38 cellular contexts compared by ENCODE assay signal in the genomic region with DNA sequence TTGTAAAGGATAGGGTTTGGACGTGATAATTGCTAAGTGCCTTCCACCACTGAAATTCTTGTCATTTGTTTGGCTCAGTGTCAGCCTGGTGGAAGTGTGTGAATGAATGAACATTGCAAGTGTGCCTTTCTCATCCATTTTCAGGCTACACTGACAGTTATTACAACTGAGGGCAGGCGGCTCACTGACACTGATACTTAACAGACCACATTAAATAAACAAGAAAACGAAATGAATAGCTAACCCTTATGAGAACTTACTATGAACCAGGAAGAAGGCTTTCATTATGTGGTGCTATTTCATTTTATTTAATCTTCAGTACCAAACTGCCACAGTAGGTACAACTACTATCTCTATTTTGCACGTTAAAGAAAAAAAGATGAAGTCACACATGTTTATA.
"Had no signal": no experiment of that assay in that cellular context is flagged by ENCODE, and none has a peak within 500 bp of the region (broad histone marks: within the 10 kb centered on the region; RNA-seq: fewer than 3 reads in every experiment).

No MANE protein-coding gene starts in this region.

- H3K36me3 ChIP-seq: adrenal gland, ascending aorta, brain microvascular endothelial cell, breast epithelium, cardiac muscle cell had no signal

- DNase-seq: activated effector memory CD4-positive, alpha-beta T cell treated with anti-CD3 and anti-CD28 coated beads, Interleukin-2, amount 50 U/mL, for 16 hours; activated effector memory CD4-positive, alpha-beta T cell treated with Interleukin-2 at 50 U/mL for 16 hours; activated gamma-delta T cell; activated gamma-delta T cell treated with Interleukin-2 at 50 U/mL for 16 hours; activated naive CD4-positive, alpha-beta T cell; activated naive CD4-positive, alpha-beta T cell treated with anti-CD3 and anti-CD28 coated beads for 36 hours; activated naive CD4-positive, alpha-beta T cell treated with anti-CD3 and anti-CD28 coated beads, Interleukin-2, amount 10 ng/mL, durations not matched to agents 7 days and 5 days; activated naive CD4-positive, alpha-beta T cell treated with anti-CD3 and anti-CD28 coated beads, Interleukin-2, amount 50 U/mL, for 16 hours; activated naive CD4-positive, alpha-beta T cell treated with Interleukin-2 at 50 U/mL for 16 hours; activated naive CD8-positive, alpha-beta T cell treated with anti-CD3 and anti-CD28 coated beads for 36 hours; activated naive CD8-positive, alpha-beta T cell treated with anti-CD3 and anti-CD28 coated beads, Interleukin-2, amount 10 ng/mL, durations not matched to agents 7 days and 5 days; activated naive CD8-positive, alpha-beta T cell treated with anti-CD3 and anti-CD28 coated beads, Interleukin-2, amount 50 U/mL, for 24 hours; activated T-cell treated with anti-CD3 and anti-CD28 coated beads, Interleukin-2, amount 50 U/mL, for 1 hour; activated T-cell treated with anti-CD3 and anti-CD28 coated beads, Interleukin-2, amount 50 U/mL, for 24 hours; activated T-cell treated with anti-CD3 and anti-CD28 coated beads, Interleukin-2, amount 50 U/mL, for 4 hours; activated T-cell treated with anti-CD3 and anti-CD28 coated beads, Interleukin-2, amount 50 U/mL, for 48 hours; activated T-cell treated with anti-CD3 and anti-CD28 coated beads, Interleukin-2, amount 50 U/mL, for 72 hours; adrenal gland; amniotic stem cell; amygdala; anterior cingulate cortex; aorta; body of pancreas; brain microvascular endothelial cell; caudate nucleus; central memory CD4-positive, alpha-beta T cell; cerebellar nuclear complex had no signal

- H3K27me3 Mint-ChIP-seq: activated naive CD4-positive, alpha-beta T cell treated with anti-CD3 and anti-CD28 coated beads, Interleukin-2, amount 10 ng/mL, durations not matched to agents 7 days and 5 days; activated naive CD8-positive, alpha-beta T cell; activated naive CD8-positive, alpha-beta T cell treated with anti-CD3 and anti-CD28 coated beads for 36 hours; activated naive CD8-positive, alpha-beta T cell treated with anti-CD3 and anti-CD28 coated beads, Interleukin-2, amount 10 ng/mL, durations not matched to agents 7 days and 5 days; activated naive CD8-positive, alpha-beta T cell treated with anti-CD3 and anti-CD28 coated beads, Interleukin-2, amount 50 U/mL, for 24 hours; activated T-cell treated with anti-CD3 and anti-CD28 coated beads, Interleukin-2, amount 50 U/mL, for 24 hours; central memory CD8-positive, alpha-beta T cell had no signal

- H3K4me1 ChIP-seq: adrenal gland, ascending aorta, body of pancreas, breast epithelium had no signal

- H3K9me3 ChIP-seq: adrenal gland, ascending aorta, body of pancreas, breast epithelium had no signal

- H3K4me3 Mint-ChIP-seq: activated naive CD4-positive, alpha-beta T cell treated with anti-CD3 and anti-CD28 coated beads for 36 hours; activated naive CD4-positive, alpha-beta T cell treated with anti-CD3 and anti-CD28 coated beads, Interleukin-2, amount 10 ng/mL, durations not matched to agents 7 days and 5 days; activated naive CD4-positive, alpha-beta T cell treated with anti-CD3 and anti-CD28 coated beads, Interleukin-2, amount 50 U/mL, for 24 hours; activated naive CD8-positive, alpha-beta T cell; activated naive CD8-positive, alpha-beta T cell treated with anti-CD3 and anti-CD28 coated beads for 36 hours; activated naive CD8-positive, alpha-beta T cell treated with anti-CD3 and anti-CD28 coated beads, Interleukin-2, amount 10 ng/mL, durations not matched to agents 7 days and 5 days; activated naive CD8-positive, alpha-beta T cell treated with anti-CD3 and anti-CD28 coated beads, Interleukin-2, amount 50 U/mL, for 24 hours; activated T-cell treated with anti-CD3 and anti-CD28 coated beads, Interleukin-2, amount 50 U/mL, for 24 hours; activated T-cell treated with anti-CD3 and anti-CD28 coated beads, Interleukin-2, amount 50 U/mL, for 4 hours; activated T-cell treated with anti-CD3 and anti-CD28 coated beads, Interleukin-2, amount 50 U/mL, for 72 hours; activated T-helper 1 cell treated with anti-CD3 and anti-CD28 coated beads, Interleukin-12 subunit alpha, Interleukin-12 subunit beta, Interleukin-2, Interleukin-4 antibody, amounts not matched to agents 30 ng/mL and 10 ng/mL and 1 ng/mL, durations not matched to agents 14 hours and 24 hours and 36 hours; activated T-helper 17 cell treated with anti-CD3 and anti-CD28 coated beads, Interleukin-2, amount 50 U/mL, for 72 hours; brain; central memory CD8-positive, alpha-beta T cell had no signal

- H3K4me3 ChIP-seq: adrenal gland, ascending aorta, body of pancreas, breast epithelium, cardiac muscle cell had no signal

- H3K27ac Mint-ChIP-seq: activated naive CD4-positive, alpha-beta T cell treated with anti-CD3 and anti-CD28 coated beads for 36 hours; activated naive CD4-positive, alpha-beta T cell treated with anti-CD3 and anti-CD28 coated beads, Interleukin-2, amount 10 ng/mL, durations not matched to agents 7 days and 5 days; activated naive CD4-positive, alpha-beta T cell treated with anti-CD3 and anti-CD28 coated beads, Interleukin-2, amount 50 U/mL, for 24 hours; activated naive CD4-positive, alpha-beta T cell treated with anti-CD3 and anti-CD28 coated beads, Interleukin-2, amount 50 U/mL, for 72 hours; activated naive CD8-positive, alpha-beta T cell; activated naive CD8-positive, alpha-beta T cell treated with anti-CD3 and anti-CD28 coated beads for 36 hours; activated naive CD8-positive, alpha-beta T cell treated with anti-CD3 and anti-CD28 coated beads, Interleukin-2, amount 10 ng/mL, durations not matched to agents 7 days and 5 days; activated naive CD8-positive, alpha-beta T cell treated with anti-CD3 and anti-CD28 coated beads, Interleukin-2, amount 50 U/mL, for 24 hours; activated T-cell treated with anti-CD3 and anti-CD28 coated beads, Interleukin-2, amount 50 U/mL, for 24 hours; activated T-cell treated with anti-CD3 and anti-CD28 coated beads, Interleukin-2, amount 50 U/mL, for 72 hours; activated T-helper 1 cell treated with anti-CD3 and anti-CD28 coated beads, Interleukin-12 subunit alpha, Interleukin-12 subunit beta, Interleukin-2, Interleukin-4 antibody, amounts not matched to agents 30 ng/mL and 10 ng/mL and 1 ng/mL, durations not matched to agents 14 hours and 24 hours and 36 hours; activated T-helper 17 cell treated with anti-CD3 and anti-CD28 coated beads, Interleukin-2, amount 50 U/mL, for 72 hours; activated T-helper 2 cell treated with anti-CD3 and anti-CD28 coated beads, Interferon-gamma antibody, Interleukin-2, Interleukin-4, amounts not matched to agents 10 μg/mL and 5 μg/mL and 100 μg/mL, durations not matched to agents 14 hours and 24 hours and 36 hours; brain had no signal

- H3K9me3 Mint-ChIP-seq: activated naive CD4-positive, alpha-beta T cell treated with anti-CD3 and anti-CD28 coated beads for 36 hours; activated naive CD4-positive, alpha-beta T cell treated with anti-CD3 and anti-CD28 coated beads, Interleukin-2, amount 10 ng/mL, durations not matched to agents 7 days and 5 days; activated naive CD4-positive, alpha-beta T cell treated with anti-CD3 and anti-CD28 coated beads, Interleukin-2, amount 50 U/mL, for 24 hours; activated naive CD4-positive, alpha-beta T cell treated with anti-CD3 and anti-CD28 coated beads, Interleukin-2, amount 50 U/mL, for 72 hours; activated naive CD8-positive, alpha-beta T cell treated with anti-CD3 and anti-CD28 coated beads for 36 hours; activated naive CD8-positive, alpha-beta T cell treated with anti-CD3 and anti-CD28 coated beads, Interleukin-2, amount 10 ng/mL, durations not matched to agents 7 days and 5 days; activated naive CD8-positive, alpha-beta T cell treated with anti-CD3 and anti-CD28 coated beads, Interleukin-2, amount 50 U/mL, for 24 hours; activated T-cell treated with anti-CD3 and anti-CD28 coated beads, Interleukin-2, amount 50 U/mL, for 24 hours; activated T-cell treated with anti-CD3 and anti-CD28 coated beads, Interleukin-2, amount 50 U/mL, for 4 hours; activated T-cell treated with anti-CD3 and anti-CD28 coated beads, Interleukin-2, amount 50 U/mL, for 72 hours; activated T-helper 1 cell treated with anti-CD3 and anti-CD28 coated beads, Interleukin-12 subunit alpha, Interleukin-12 subunit beta, Interleukin-2, Interleukin-4 antibody, amounts not matched to agents 30 ng/mL and 10 ng/mL and 1 ng/mL, durations not matched to agents 14 hours and 24 hours and 36 hours; activated T-helper 2 cell treated with anti-CD3 and anti-CD28 coated beads, Interferon-gamma antibody, Interleukin-2, Interleukin-4, amounts not matched to agents 10 μg/mL and 5 μg/mL and 100 μg/mL, durations not matched to agents 14 hours and 24 hours and 36 hours had no signal

- H3K27me3 ChIP-seq: adrenal gland, ascending aorta, body of pancreas, brain microvascular endothelial cell, breast epithelium, cardiac muscle cell had no signal

- H3K27ac ChIP-seq: adrenal gland, ascending aorta, body of pancreas, brain microvascular endothelial cell, breast epithelium, cardiac muscle cell had no signal

- ATAC-seq: activated naive CD4-positive, alpha-beta T cell treated with anti-CD3 and anti-CD28 coated beads, Interleukin-2, amount 50 U/mL, for 72 hours; activated naive CD8-positive, alpha-beta T cell treated with anti-CD3 and anti-CD28 coated beads, Interleukin-2, amount 50 U/mL, for 24 hours; activated T-cell treated with anti-CD3 and anti-CD28 coated beads, Interleukin-2, amount 50 U/mL, for 4 hours; activated T-cell treated with anti-CD3 and anti-CD28 coated beads, Interleukin-2, amount 50 U/mL, for 72 hours; activated T-helper 17 cell treated with anti-CD3 and anti-CD28 coated beads, Interleukin-2, amount 50 U/mL, for 72 hours; body of pancreas had no signal

- H3K4me1 Mint-ChIP-seq: activated naive CD4-positive, alpha-beta T cell treated with anti-CD3 and anti-CD28 coated beads, Interleukin-2, amount 10 ng/mL, durations not matched to agents 7 days and 5 days; activated naive CD4-positive, alpha-beta T cell treated with anti-CD3 and anti-CD28 coated beads, Interleukin-2, amount 50 U/mL, for 24 hours; activated naive CD8-positive, alpha-beta T cell treated with anti-CD3 and anti-CD28 coated beads for 36 hours; activated naive CD8-positive, alpha-beta T cell treated with anti-CD3 and anti-CD28 coated beads, Interleukin-2, amount 10 ng/mL, durations not matched to agents 7 days and 5 days; activated naive CD8-positive, alpha-beta T cell treated with anti-CD3 and anti-CD28 coated beads, Interleukin-2, amount 50 U/mL, for 24 hours; activated T-helper 17 cell treated with anti-CD3 and anti-CD28 coated beads, Interleukin-2, amount 50 U/mL, for 72 hours; central memory CD8-positive, alpha-beta T cell had no signal

- H3K36me3 Mint-ChIP-seq: activated naive CD4-positive, alpha-beta T cell treated with anti-CD3 and anti-CD28 coated beads, Interleukin-2, amount 10 ng/mL, durations not matched to agents 7 days and 5 days; activated naive CD4-positive, alpha-beta T cell treated with anti-CD3 and anti-CD28 coated beads, Interleukin-2, amount 50 U/mL, for 24 hours; activated naive CD4-positive, alpha-beta T cell treated with anti-CD3 and anti-CD28 coated beads, Interleukin-2, amount 50 U/mL, for 72 hours; activated naive CD8-positive, alpha-beta T cell; activated naive CD8-positive, alpha-beta T cell treated with anti-CD3 and anti-CD28 coated beads for 36 hours; activated naive CD8-positive, alpha-beta T cell treated with anti-CD3 and anti-CD28 coated beads, Interleukin-2, amount 10 ng/mL, durations not matched to agents 7 days and 5 days; brain had no signal
